Comparison of ENCODE assay signal across 16 cellular contexts in the genomic region with DNA sequence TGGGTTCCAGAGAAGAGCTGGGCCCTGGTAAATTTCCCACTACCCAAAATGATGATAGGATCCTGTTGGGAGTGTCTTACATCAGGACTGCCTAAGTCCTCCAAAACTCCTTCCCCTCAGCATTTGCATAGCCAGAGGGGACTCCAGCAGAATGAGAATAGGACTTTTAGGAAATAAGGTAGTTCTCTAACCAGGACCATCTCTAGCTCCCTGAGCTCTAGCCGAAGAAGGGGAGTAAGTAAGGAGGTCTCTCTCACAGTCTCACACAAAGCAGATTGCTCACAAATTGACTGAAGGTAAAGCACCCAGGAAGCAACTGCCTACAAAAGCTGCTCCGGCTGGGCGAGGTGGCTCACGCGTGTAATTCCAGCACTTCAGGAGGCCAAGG. TPM values are rescaled to one million over a fixed set of nuclear protein-coding genes. Genes with fewer than 3 reads are reported as not detected.
A peak's percentile ranks its signal among the peaks of the same experiment; 100 is the strongest.
DNase-seq lines count a peak whose midpoint lies in the region; ATAC-seq and TF ChIP-seq lines count a peak whose summit lies in the region.
"Had no signal": no experiment of that assay in that cellular context is flagged by ENCODE, and none has a peak within 500 bp of the region (broad histone marks: within the 10 kb centered on the region; RNA-seq: fewer than 3 reads in every experiment).

No MANE protein-coding gene starts in this region.

- H3K9me3 ChIP-seq in BLaER1 = no peaks in the 10 kb centered on the region
- H3K9me3 ChIP-seq in naive thymus-derived CD4-positive, alpha-beta T cell (ENCODE audit: control insufficient read depth in 2 of 3, low read length in 3 of 3) = no peaks in the 10 kb centered on the region
- H3K9me3 ChIP-seq: colonic mucosa had no signal

- TF ChIP-seq CTCF in WTC11 (IDR thresholded peaks at IDR 0.05) = no peak

- no peak overlapping the region for H3K4me3 Mint-ChIP-seq in WTC11
- peak overlapping the region in 4 of 10 donors; percentile 33 to 66 (median 54) for H3K4me3 Mint-ChIP-seq in naive thymus-derived CD4-positive, alpha-beta T cell
- H3K4me3 Mint-ChIP-seq: activated CD8-positive, alpha-beta T cell treated with anti-CD3 and anti-CD28 coated beads, Interleukin-2, amount 10 ng/mL, durations not matched to agents 7 days and 5 days had no signal

- no peaks in the 10 kb centered on the region for H4K20me1 ChIP-seq in BLaER1

- ATAC-seq in WTC11 (peak; percentile 93), GM21723 (IDR thresholded peaks at IDR 0.05; ENCODE audit: unreplicated experiment) (no peak)
- no peak for ATAC-seq in naive thymus-derived CD4-positive, alpha-beta T cell

- POLR2A ChIA-PET in WTC11 (lab: Charles Lee) = interaction anchor here (0.7 to 1.2 kb wide), 2 partner anchors 8 to 26 kb away, joined by 4 read pairs; a partner anchor contains a TSS
- POLR2A ChIA-PET in naive thymus-derived CD4-positive, alpha-beta T cell (lab: Charles Lee) = interaction anchor here (0.6 to 10.7 kb wide), 7 partner anchors 7 to 200 kb away, joined by 3 to 135 read pairs (median 6); a partner anchor contains a TSS

- no peaks in the 10 kb centered on the region for H3K27me3 ChIP-seq in BLaER1
- no peaks in the 10 kb centered on the region for H3K27me3 ChIP-seq in naive thymus-derived CD4-positive, alpha-beta T cell (ENCODE audit: control insufficient read depth in 2 of 2, insufficient read depth in 2 of 2, low read length in 2 of 2)
- H3K27me3 ChIP-seq: colonic mucosa had no signal

- DNase-seq in ELF-1 (ENCODE audit: low read depth, low spot score) = peak; percentile 63
- DNase-seq in WTC11 (ENCODE audit: low spot score) = no peak
- DNase-seq in naive thymus-derived CD4-positive, alpha-beta T cell = no peak
- no peak for DNase-seq in NCI-H2029 (lab: John Stamatoyannopoulos, UW)
- DNase-seq in cerebellar cortex (ENCODE audit: low spot score) = no peak
- no peak for DNase-seq in ureter (ENCODE audit: low spot score)
- DNase-seq: NCI-H187 treated with DMSO at 0.1 percent for 48 hours had no signal

- H3K4me2 ChIP-seq in BLaER1 = peak overlapping the region; percentile 37; the same call in 1 of the 2 replicates

- no peak overlapping the region for H3K9ac ChIP-seq in BLaER1

- peaks cover 100% of the 10 kb centered on the region for H3K27me3 Mint-ChIP-seq in WTC11 (ENCODE audit: low read depth)
- no peaks in the 10 kb centered on the region for H3K27me3 Mint-ChIP-seq in naive thymus-derived CD4-positive, alpha-beta T cell
- H3K27me3 Mint-ChIP-seq: activated naive CD4-positive, alpha-beta T cell treated with anti-CD3 and anti-CD28 coated beads, Interleukin-2, amount 50 U/mL, for 24 hours; stimulated activated naive CD8-positive, alpha-beta T cell treated with anti-CD3 and anti-CD28 coated beads, Interleukin-15, amount 100 ng/mL, for 72 hours had no signal

- H3K36me3 ChIP-seq in BLaER1 = peaks cover 31% of the 10 kb centered on the region
- peaks cover 0 to 14% (median 0%) of the 10 kb centered on the region in 3 experiments for H3K36me3 ChIP-seq in naive thymus-derived CD4-positive, alpha-beta T cell (ENCODE audit: control insufficient read depth in 2 of 3, insufficient read depth in 3 of 3, low read length in 3 of 3)
- H3K36me3 ChIP-seq: colonic mucosa had no signal

- H3K27ac ChIP-seq in BLaER1 = no peak overlapping the region
- H3K27ac ChIP-seq in naive thymus-derived CD4-positive, alpha-beta T cell (ENCODE audit: low read depth, low read length) = no peak overlapping the region
- H3K27ac ChIP-seq: colonic mucosa had no signal

- H3K4me1 Mint-ChIP-seq in WTC11 = peaks cover 20% of the 10 kb centered on the region
- peaks cover 7 to 25% (median 22%) of the 10 kb centered on the region in 7 donors for H3K4me1 Mint-ChIP-seq in naive thymus-derived CD4-positive, alpha-beta T cell

- peaks cover 19% of the 10 kb centered on the region for H3K4me1 ChIP-seq in BLaER1
- peaks cover 0 to 10% of the 10 kb centered on the region in 2 donors for H3K4me1 ChIP-seq in naive thymus-derived CD4-positive, alpha-beta T cell (ENCODE audit: control insufficient read depth in 2 of 2, insufficient read depth in 2 of 2, low read length in 2 of 2)

- intact Hi-C loops in naive thymus-derived CD4-positive, alpha-beta T cell (cut with micrococcal nuclease) = loop anchor here in 1 of 2 donors (2.0 kb wide), 1 partner anchor 226 kb away; no protein-coding TSS in a partner anchor

- H3K27ac Mint-ChIP-seq in WTC11 = 0 out of 2 replicates have a peak overlapping the region, but pooled peaks have one; percentile 21
- H3K27ac Mint-ChIP-seq in naive thymus-derived CD4-positive, alpha-beta T cell = peak overlapping the region in 8 of 9 donors; percentile 35 to 96 (median 74)

- H3K36me3 Mint-ChIP-seq in WTC11 = peaks cover 5% of the 10 kb centered on the region
- peaks cover 0 to 9% (median 0%) of the 10 kb centered on the region in 5 donors for H3K36me3 Mint-ChIP-seq in naive thymus-derived CD4-positive, alpha-beta T cell

- CTCF ChIA-PET in WTC11 (lab: Charles Lee) = interaction anchor here (0.5 to 3.1 kb wide), 38 partner anchors 8 to 300 kb away, joined by 3 to 27 read pairs (median 4); a partner anchor contains a TSS
- CTCF ChIA-PET in naive thymus-derived CD4-positive, alpha-beta T cell (lab: Charles Lee) = interaction anchor here (0.7 to 3.4 kb wide), 11 partner anchors 8 to 1844 kb away, joined by 3 to 13 read pairs (median 4); a partner anchor contains a TSS

- no peaks in the 10 kb centered on the region for H3K9me3 Mint-ChIP-seq in WTC11
- peaks cover 0 to 5% (median 0%) of the 10 kb centered on the region in 11 donors for H3K9me3 Mint-ChIP-seq in naive thymus-derived CD4-positive, alpha-beta T cell
- H3K9me3 Mint-ChIP-seq: activated naive CD4-positive, alpha-beta T cell treated with anti-CD3 and anti-CD28 coated beads, Interleukin-2, amount 50 U/mL, for 24 hours; activated T-cell treated with anti-CD3 and anti-CD28 coated beads, Interleukin-2, amount 50 U/mL, for 72 hours; stimulated activated naive CD8-positive, alpha-beta T cell treated with anti-CD3 and anti-CD28 coated beads, Interleukin-15, amount 100 ng/mL, for 72 hours had no signal

- H3K4me3 ChIP-seq in BLaER1 = no peak overlapping the region
- no peak overlapping the region for H3K4me3 ChIP-seq in naive thymus-derived CD4-positive, alpha-beta T cell (ENCODE audit: low read length)

TF ChIP-seq in WTC11, 78 proteins besides CTCF, POLR2A, EP300 and RAD21 (continues in another document):
- TF ChIP-seq, protein P1, sequence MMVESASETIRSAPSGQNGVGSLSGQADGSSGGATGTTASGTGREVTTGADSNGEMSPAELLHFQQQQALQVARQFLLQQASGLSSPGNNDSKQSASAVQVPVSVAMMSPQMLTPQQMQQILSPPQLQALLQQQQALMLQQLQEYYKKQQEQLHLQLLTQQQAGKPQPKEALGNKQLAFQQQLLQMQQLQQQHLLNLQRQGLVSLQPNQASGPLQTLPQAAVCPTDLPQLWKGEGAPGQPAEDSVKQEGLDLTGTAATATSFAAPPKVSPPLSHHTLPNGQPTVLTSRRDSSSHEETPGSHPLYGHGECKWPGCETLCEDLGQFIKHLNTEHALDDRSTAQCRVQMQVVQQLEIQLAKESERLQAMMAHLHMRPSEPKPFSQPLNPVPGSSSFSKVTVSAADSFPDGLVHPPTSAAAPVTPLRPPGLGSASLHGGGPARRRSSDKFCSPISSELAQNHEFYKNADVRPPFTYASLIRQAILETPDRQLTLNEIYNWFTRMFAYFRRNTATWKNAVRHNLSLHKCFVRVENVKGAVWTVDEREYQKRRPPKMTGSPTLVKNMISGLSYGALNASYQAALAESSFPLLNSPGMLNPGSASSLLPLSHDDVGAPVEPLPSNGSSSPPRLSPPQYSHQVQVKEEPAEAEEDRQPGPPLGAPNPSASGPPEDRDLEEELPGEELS (CRISPR knock-in tag; IDR thresholded peaks at IDR 0.05) = peak; percentile 16; the same call in 1 of the 2 replicates
- TF ChIP-seq, protein P2, sequence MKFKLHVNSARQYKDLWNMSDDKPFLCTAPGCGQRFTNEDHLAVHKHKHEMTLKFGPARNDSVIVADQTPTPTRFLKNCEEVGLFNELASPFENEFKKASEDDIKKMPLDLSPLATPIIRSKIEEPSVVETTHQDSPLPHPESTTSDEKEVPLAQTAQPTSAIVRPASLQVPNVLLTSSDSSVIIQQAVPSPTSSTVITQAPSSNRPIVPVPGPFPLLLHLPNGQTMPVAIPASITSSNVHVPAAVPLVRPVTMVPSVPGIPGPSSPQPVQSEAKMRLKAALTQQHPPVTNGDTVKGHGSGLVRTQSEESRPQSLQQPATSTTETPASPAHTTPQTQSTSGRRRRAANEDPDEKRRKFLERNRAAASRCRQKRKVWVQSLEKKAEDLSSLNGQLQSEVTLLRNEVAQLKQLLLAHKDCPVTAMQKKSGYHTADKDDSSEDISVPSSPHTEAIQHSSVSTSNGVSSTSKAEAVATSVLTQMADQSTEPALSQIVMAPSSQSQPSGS (CRISPR knock-in tag; IDR thresholded peaks at IDR 0.05; ENCODE audit: borderline replicate concordance, low read depth) = no peak

RNA-seq across cellular contexts. Expression of a gene that starts 8.3 kb away (rescaled TPM):
- total RNA-seq in WTC11 (2021) (4.1 to 7.4 TPM (median 5.9 TPM) in 3 replicates), ureter (28.2 TPM)
- total RNA-seq in naive thymus-derived CD4-positive, alpha-beta T cell = 100 to 1,000 TPM in 2 of 5 experiments, 10 to 100 TPM in 3; 35.7 to 138 (median 67.0) TPM
- polyA plus RNA-seq in naive thymus-derived CD4-positive, alpha-beta T cell = 1 to 10 TPM; 1.6 to 2.9 TPM

RNA-seq across cellular contexts. Expression of a gene that starts 8.4 kb away (rescaled TPM):
- total RNA-seq in WTC11 (2021) (9.4 to 10.7 TPM (median 10.1 TPM) in 3 replicates), ureter (32.7 TPM)
- 10 to 100 TPM in 3 of 5 experiments, 1 to 10 TPM in 2; 5.2 to 20.4 (median 15.5) TPM for total RNA-seq in naive thymus-derived CD4-positive, alpha-beta T cell
- 1 to 10 TPM; 6.9 to 8.6 TPM for polyA plus RNA-seq in naive thymus-derived CD4-positive, alpha-beta T cell

RNA-seq across cellular contexts. Expression of a gene that starts 12.3 kb away (rescaled TPM):
- total RNA-seq in WTC11 (2021) (15.5 to 18.2 TPM (median 16.9 TPM) in 3 replicates), ureter (51.1 TPM)
- 1 to 10 TPM; 2.8 to 8.0 (median 5.6) TPM for total RNA-seq in naive thymus-derived CD4-positive, alpha-beta T cell
- polyA plus RNA-seq in naive thymus-derived CD4-positive, alpha-beta T cell = not detected

RNA-seq across cellular contexts. Expression of a gene that starts 26.9 kb away (rescaled TPM):
- total RNA-seq in WTC11 (2021) (290 to 321 TPM (median 295 TPM) in 3 replicates), ureter (178 TPM)
- total RNA-seq in naive thymus-derived CD4-positive, alpha-beta T cell = 100 to 1,000 TPM; 176 to 213 (median 196) TPM
- 10 to 100 TPM; 57.5 to 94.5 TPM for polyA plus RNA-seq in naive thymus-derived CD4-positive, alpha-beta T cell

RNA-seq across cellular contexts. Expression of a gene that starts 56.6 kb away (rescaled TPM):
- total RNA-seq in WTC11 (2021) (0.27 to 0.55 TPM (median 0.46 TPM) in 3 replicates), ureter (not detected)
- total RNA-seq in naive thymus-derived CD4-positive, alpha-beta T cell = not detected
- not detected for polyA plus RNA-seq in naive thymus-derived CD4-positive, alpha-beta T cell
- total RNA-seq: activated CD8-positive, alpha-beta T cell treated with anti-CD3 and anti-CD28 coated beads, Interleukin-2, amount 10 ng/mL, durations not matched to agents 7 days and 5 days; activated T-cell treated with anti-CD3 and anti-CD28 coated beads, Interleukin-2, amount 50 U/mL, for 72 hours; colonic mucosa; left cardiac atrium; omental fat pad had no signal
